Comparison of ENCODE assay signal across 9 cellular contexts in genomic region chr17:49997256-49997735, GRCh38. TPM values are rescaled to one million over a fixed set of nuclear protein-coding genes. Genes with fewer than 3 reads are reported as not detected.
A peak's percentile ranks its signal among the peaks of the same experiment; 100 is the strongest.
DNase-seq lines count a peak whose midpoint lies in the region; ATAC-seq and TF ChIP-seq lines count a peak whose summit lies in the region.
"Had no signal": no experiment of that assay in that cellular context is flagged by ENCODE, and none has a peak within 500 bp of the region (broad histone marks: within the 10 kb centered on the region; RNA-seq: fewer than 3 reads in every experiment).

No MANE protein-coding gene starts in this region.

- POLR2A ChIA-PET in CD4-positive, alpha-beta T cell (lab: Charles Lee), result interaction anchor here (0.6 to 2.2 kb wide), 10 partner anchors 13 to 427 kb away, joined by 3 to 15 read pairs (median 3); no protein-coding TSS in a partner anchor

- H4K91ac ChIP-seq in mesenchymal stem cell (ENCODE audit: low read length), result no peak overlapping the region

- no peak overlapping the region for H3K9ac ChIP-seq in mesenchymal stem cell (ENCODE audit: low read length)

- H3K36me3 Mint-ChIP-seq in HFFc6 (ENCODE audit: low read depth), result no peaks in the 10 kb centered on the region
- no peaks in the 10 kb centered on the region for H3K36me3 Mint-ChIP-seq in CD4-positive, alpha-beta T cell (ENCODE audit: low read depth)

- H2BK12ac ChIP-seq in mesenchymal stem cell (ENCODE audit: low read length in 2 of 2), result no peak overlapping the region

- peaks cover 54% of the 10 kb centered on the region for H3K27me3 Mint-ChIP-seq in HFFc6 (ENCODE audit: insufficient read depth)
- peaks cover 87% of the 10 kb centered on the region for H3K27me3 Mint-ChIP-seq in CD4-positive, alpha-beta T cell

- intact Hi-C loops in ascending aorta (cut with DNase I) (loop anchor here (5.0 kb wide), 1 partner anchor 290 kb away; the partner anchor contains the start of gene SLC35B1), left colon (cut with DNase I, micrococcal nuclease) (loop anchor here (5.0 kb wide), 2 partner anchors 120 to 135 kb away; no protein-coding TSS in a partner anchor)
- intact Hi-C loops in CD4-positive, alpha-beta T cell (cut with DNase I, micrococcal nuclease), result loop anchor here (10.0 kb wide), 2 partner anchors 292 to 302 kb away; partner anchors contain the start of gene SLC35B1 (in 1 of the 2)

- peaks cover 19% of the 10 kb centered on the region for H3K4me1 Mint-ChIP-seq in HFFc6 (ENCODE audit: low read depth)
- peaks cover 43% of the 10 kb centered on the region for H3K4me1 Mint-ChIP-seq in CD4-positive, alpha-beta T cell (ENCODE audit: low read depth)

- no peak overlapping the region for H3K14ac ChIP-seq in mesenchymal stem cell (ENCODE audit: low read length in 2 of 2)

- DNase-seq in AG08396 (ENCODE audit: low spot score) (peak; percentile 16), HFFc6 (no peak), ascending aorta (ENCODE audit: low spot score in 2 of 2) (no peak), mesenchymal stem cell (no peak), left colon (no peak), OCI-M2 (lab: John Stamatoyannopoulos, UW; ENCODE audit: unreplicated experiment) (no peak)
- DNase-seq in CD4-positive, alpha-beta T cell, result no peak

- H3K27me3 ChIP-seq in ascending aorta, result peaks cover 32% of the 10 kb centered on the region
- H3K27me3 ChIP-seq in mesenchymal stem cell (ENCODE audit: control insufficient read depth in 1 of 2, insufficient read depth in 1 of 2, low read length in 2 of 2), result peaks cover 67 to 86% of the 10 kb centered on the region in 2 experiments
- peaks cover 85% of the 10 kb centered on the region for H3K27me3 ChIP-seq in CD4-positive, alpha-beta T cell (ENCODE audit: control insufficient read depth, insufficient read depth, low read length)

- no peak overlapping the region for H2BK120ac ChIP-seq in mesenchymal stem cell (ENCODE audit: low read depth, low read length)

- H3K4me3 ChIP-seq in ascending aorta (peak overlapping the region; percentile 53 to 63), mesenchymal stem cell (ENCODE audit: insufficient read depth in 1 of 2, low read depth in 1 of 2, low read length in 2 of 2) (peak overlapping the region in 1 of 2 experiments; percentile 72)

- no peak for TF ChIP-seq CTCF in HFFc6 (IDR thresholded peaks at IDR 0.05)
- no peak for TF ChIP-seq CTCF in ascending aorta (IDR thresholded peaks at IDR 0.05)
- TF ChIP-seq CTCF in CD4-positive, alpha-beta T cell (IDR thresholded peaks at IDR 0.05), result no peak

- CTCF ChIA-PET in CD4-positive, alpha-beta T cell (lab: Charles Lee), result interaction anchor here (0.7 to 5.9 kb wide), 22 partner anchors 8 to 441 kb away, joined by 3 to 75 read pairs (median 4); no protein-coding TSS in a partner anchor

- H3K27ac Mint-ChIP-seq in HFFc6, result no peak overlapping the region
- no peak overlapping the region for H3K27ac Mint-ChIP-seq in CD4-positive, alpha-beta T cell

- no peak overlapping the region for H3K4ac ChIP-seq in mesenchymal stem cell (ENCODE audit: low read depth in 1 of 2, low read length in 2 of 2)

- H4K8ac ChIP-seq in mesenchymal stem cell (ENCODE audit: low read length), result no peak overlapping the region

- H3K4me1 ChIP-seq in ascending aorta (peaks cover 11 to 18% of the 10 kb centered on the region in 2 donors), mesenchymal stem cell (ENCODE audit: control insufficient read depth, insufficient read depth, low read depth, low read length) (peaks cover 35% of the 10 kb centered on the region)

- no peak overlapping the region for H2AK5ac ChIP-seq in mesenchymal stem cell (ENCODE audit: low read length, severe bottlenecking)

- no peak overlapping the region for H3K23ac ChIP-seq in mesenchymal stem cell (ENCODE audit: low read length in 2 of 2)

- no peaks in the 10 kb centered on the region for H3K9me3 Mint-ChIP-seq in HFFc6
- H3K9me3 Mint-ChIP-seq in CD4-positive, alpha-beta T cell, result no peaks in the 10 kb centered on the region

- H3K18ac ChIP-seq in mesenchymal stem cell (ENCODE audit: low read depth in 1 of 2, low read length in 2 of 2), result no peak overlapping the region

- peak overlapping the region; percentile 53 for H3K4me3 Mint-ChIP-seq in HFFc6
- H3K4me3 Mint-ChIP-seq in CD4-positive, alpha-beta T cell, result no peak overlapping the region

- H3K36me3 ChIP-seq in ascending aorta, result no peaks in the 10 kb centered on the region
- no peaks in the 10 kb centered on the region for H3K36me3 ChIP-seq in mesenchymal stem cell (ENCODE audit: control insufficient read depth in 1 of 2, insufficient read depth in 2 of 2, low read depth in 1 of 2, low read length in 2 of 2)

- 15% methylated on average over 7 of the region's 8 CpGs for WGBS in mesenchymal stem cell

- no peak overlapping the region for H2BK5ac ChIP-seq in mesenchymal stem cell (ENCODE audit: low read depth, low read length, poor library complexity, severe bottlenecking)

- no peak overlapping the region for H2BK15ac ChIP-seq in mesenchymal stem cell (ENCODE audit: low read depth, poor library complexity, severe bottlenecking)

- H3K79me1 ChIP-seq in mesenchymal stem cell (replicated peaks; ENCODE audit: low read length, poor library complexity, severe bottlenecking), result no peaks in the 10 kb centered on the region

- H2AFZ ChIP-seq in mesenchymal stem cell (ENCODE audit: low read depth, low read length), result no peak overlapping the region

- no peaks in the 10 kb centered on the region for H3K9me3 ChIP-seq in ascending aorta
- H3K9me3 ChIP-seq in mesenchymal stem cell (ENCODE audit: control insufficient read depth, low read length), result no peaks in the 10 kb centered on the region
- H3K9me3 ChIP-seq in CD4-positive, alpha-beta T cell (ENCODE audit: control insufficient read depth, low read length), result no peaks in the 10 kb centered on the region

- no peak for ATAC-seq in HG03342 (IDR thresholded peaks at IDR 0.05; ENCODE audit: unreplicated experiment)
- ATAC-seq in CD4-positive, alpha-beta T cell (ENCODE audit: poor library complexity), result no peak
- ATAC-seq in left colon, result no peak

- H3K4me2 ChIP-seq in mesenchymal stem cell (ENCODE audit: low read length, poor library complexity, severe bottlenecking), result peak overlapping the region; percentile 62

- H3K27ac ChIP-seq in ascending aorta (no peak overlapping the region), mesenchymal stem cell (ENCODE audit: low read length, poor library complexity, severe bottlenecking) (no peak overlapping the region)
- H3K27ac ChIP-seq in CD4-positive, alpha-beta T cell (ENCODE audit: low read depth, low read length), result no peak overlapping the region

RNA-seq across cellular contexts. Expression of gene DLX3, which starts 2.3 kb away (rescaled TPM):
- not detected for total RNA-seq in HFFc6 (2021; fragmentation: NEBNext Ultra II Directional; extraction: Animal tissue kit (Norgen Biotek cat#: 25700))
- total RNA-seq in ascending aorta, result 1.6 TPM
- 0.01 TPM for polyA plus RNA-seq in mesenchymal stem cell (2013, experiment 1 of 2)
- polyA plus RNA-seq in mesenchymal stem cell (2013, experiment 2 of 2), result not detected
- not detected for total RNA-seq in CD4-positive, alpha-beta T cell
- total RNA-seq in left colon, result not detected
- total RNA-seq: endothelial cell of umbilical vein had no signal
- polyA plus RNA-seq: endothelial cell of umbilical vein had no signal

RNA-seq across cellular contexts. Expression of gene DLX4, which starts 28.3 kb away (rescaled TPM):
- total RNA-seq in HFFc6 (2021; fragmentation: NEBNext Ultra II Directional; extraction: Animal tissue kit (Norgen Biotek cat#: 25700)), result not detected
- total RNA-seq in ascending aorta (not detected), left colon (under 1 TPM in 1 of 2 donors, not detected in 1; 0.20 TPM)
- 0.14 TPM for polyA plus RNA-seq in mesenchymal stem cell (2013, experiment 1 of 2)
- polyA plus RNA-seq in mesenchymal stem cell (2013, experiment 2 of 2), result 0.03 TPM
- under 1 TPM; 0.59 to 0.85 TPM for total RNA-seq in CD4-positive, alpha-beta T cell
- total RNA-seq: endothelial cell of umbilical vein had no signal
- polyA plus RNA-seq: endothelial cell of umbilical vein had no signal

RNA-seq across cellular contexts. Expression of gene ITGA3, which starts 58.6 kb away (rescaled TPM):
- 100 to 1,000 TPM; 272 to 319 (median 288) TPM for total RNA-seq in HFFc6 (2021; fragmentation: NEBNext Ultra II Directional; extraction: Animal tissue kit (Norgen Biotek cat#: 25700))
- total RNA-seq in ascending aorta (222 TPM), left colon (100 to 1,000 TPM; 130 to 170 TPM)
- polyA plus RNA-seq in mesenchymal stem cell (2013, experiment 1 of 2), result 136 TPM
- 138 TPM for polyA plus RNA-seq in mesenchymal stem cell (2013, experiment 2 of 2)
- 1 to 10 TPM; 2.3 to 2.4 TPM for total RNA-seq in CD4-positive, alpha-beta T cell

Comparison
In these comparisons a context has a peak if more than half of its experiments do, and no peak if none do; other contexts are left out.
1. RNA of gene ITGA3, which starts 58.6 kb away (total RNA-seq): 272 to 319 TPM in HFFc6, 222 TPM in ascending aorta (single experiment) and 130 to 170 TPM in left colon; 2.3 to 2.4 TPM in CD4-positive, alpha-beta T cell; every median in the first group is over 10 times any median in the second.